1 cellular context compared by ENCODE assay signal in genomic region chr21:44596068-44596725, GRCh38.
TF ChIP-seq lines count a peak whose summit lies in the region.

No MANE protein-coding gene starts in this region.

TF ChIP-seq in WTC11, 78 proteins besides CTCF, POLR2A, EP300 and RAD21 (continued from another document):
- TF ChIP-seq IRF1 (CRISPR knock-in tag; IDR thresholded peaks at IDR 0.05), result no peak
- TF ChIP-seq GABPB1 (CRISPR knock-in tag; IDR thresholded peaks at IDR 0.05), result no peak
- no peak for TF ChIP-seq ATF1 (CRISPR knock-in tag; IDR thresholded peaks at IDR 0.05)
- TF ChIP-seq SP1 (CRISPR knock-in tag; conservative IDR thresholded peaks at IDR 0.05), result no peak
- TF ChIP-seq NFE2L1 (CRISPR knock-in tag; IDR thresholded peaks at IDR 0.05), result no peak
- TF ChIP-seq EMX1 (CRISPR knock-in tag; IDR thresholded peaks at IDR 0.05), result no peak
- no peak for TF ChIP-seq ZNF121 (CRISPR knock-in tag; IDR thresholded peaks at IDR 0.05)
